Comparison of ENCODE assay signal across 14 cellular contexts in genomic region chr7:47044620-47045019, GRCh38.
"Had no signal": no experiment of that assay in that cellular context is flagged by ENCODE, and none has a peak within 500 bp of the region (broad histone marks: within the 10 kb centered on the region; RNA-seq: fewer than 3 reads in every experiment).

No MANE protein-coding gene starts in this region.

- DNase-seq: activated CD4-positive, alpha-beta T cell treated with anti-CD3 and anti-CD28 coated beads, Interleukin-2, amount 50 U/mL, for 4 hours; activated CD4-positive, CD25-positive, alpha-beta regulatory T cell treated with anti-CD3 and anti-CD28 coated beads, Interleukin-2, amount 50 U/mL, for 72 hours; activated naive CD4-positive, alpha-beta T cell; activated T-cell treated with anti-CD3 and anti-CD28 coated beads for 4 hours; endodermal cell; hippocampal formation; stimulated activated CD4-positive, alpha-beta T cell treated with anti-CD3 and anti-CD28 coated beads, Interleukin-2, amount 100 ng/mL, for 24 hours; upper lobe of right lung had no signal

- H3K36me3 ChIP-seq: ascending aorta, breast epithelium, gastrocnemius medialis, stomach, upper lobe of right lung had no signal

- H3K4me3 ChIP-seq: ascending aorta, breast epithelium, gastrocnemius medialis, psoas muscle, stomach, testis, upper lobe of right lung had no signal

- H3K27me3 ChIP-seq: ascending aorta, breast epithelium, gastrocnemius medialis, stomach, testis, upper lobe of right lung had no signal

- H3K9me3 ChIP-seq: ascending aorta, breast epithelium, gastrocnemius medialis, psoas muscle, stomach, testis, upper lobe of right lung had no signal
